1 cellular context compared by ENCODE assay signal in the genomic region with DNA sequence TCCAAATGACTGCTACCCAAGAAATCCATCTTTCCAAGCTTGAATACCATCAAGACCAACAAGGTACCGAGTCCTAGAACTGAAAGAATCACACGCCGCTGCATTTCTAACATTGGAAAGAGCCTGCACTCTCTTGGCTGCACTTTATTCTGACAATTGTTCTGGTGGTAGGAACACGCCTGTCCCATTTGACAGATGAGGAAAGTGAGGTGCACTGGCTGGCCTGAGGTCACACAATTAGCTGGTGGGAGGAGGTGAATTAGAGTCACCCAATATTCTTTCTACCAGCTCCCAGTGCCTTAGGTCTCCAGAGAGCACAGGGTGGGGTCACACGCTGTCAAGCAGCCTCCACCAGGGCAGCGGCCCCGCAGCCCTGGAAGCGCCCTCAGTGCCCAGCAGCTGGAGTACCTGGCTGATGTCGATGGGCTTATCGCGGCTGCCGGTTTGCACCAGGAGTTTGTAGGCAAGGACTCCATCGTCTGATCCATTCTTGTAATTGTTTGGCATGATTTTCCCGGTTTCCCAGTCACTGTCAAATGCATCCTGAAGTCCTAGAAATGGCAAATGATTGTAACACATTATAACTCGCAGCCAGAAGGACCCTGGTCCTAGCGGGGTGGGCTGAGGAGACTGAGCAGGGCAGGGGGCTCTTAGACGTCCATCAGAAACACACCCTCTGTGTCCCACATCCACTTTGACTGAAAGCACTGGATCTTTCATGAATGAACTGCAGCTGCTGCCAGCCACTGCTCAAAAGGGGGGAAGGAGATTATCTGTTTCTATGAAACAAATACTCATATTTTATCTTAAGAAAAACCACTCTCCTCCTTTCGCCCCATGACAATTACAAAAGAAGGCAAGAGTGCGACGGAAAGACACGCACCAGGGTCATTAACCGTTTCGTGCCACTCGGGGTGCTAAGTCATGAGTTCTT.
TF ChIP-seq lines count a peak whose summit lies in the region.

No MANE protein-coding gene starts in this region.

TF ChIP-seq in WTC11, 78 proteins besides CTCF, POLR2A, EP300 and RAD21 (continued from another document):
- TF ChIP-seq, protein P1, sequence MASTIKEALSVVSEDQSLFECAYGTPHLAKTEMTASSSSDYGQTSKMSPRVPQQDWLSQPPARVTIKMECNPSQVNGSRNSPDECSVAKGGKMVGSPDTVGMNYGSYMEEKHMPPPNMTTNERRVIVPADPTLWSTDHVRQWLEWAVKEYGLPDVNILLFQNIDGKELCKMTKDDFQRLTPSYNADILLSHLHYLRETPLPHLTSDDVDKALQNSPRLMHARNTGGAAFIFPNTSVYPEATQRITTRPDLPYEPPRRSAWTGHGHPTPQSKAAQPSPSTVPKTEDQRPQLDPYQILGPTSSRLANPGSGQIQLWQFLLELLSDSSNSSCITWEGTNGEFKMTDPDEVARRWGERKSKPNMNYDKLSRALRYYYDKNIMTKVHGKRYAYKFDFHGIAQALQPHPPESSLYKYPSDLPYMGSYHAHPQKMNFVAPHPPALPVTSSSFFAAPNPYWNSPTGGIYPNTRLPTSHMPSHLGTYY (CRISPR knock-in tag; IDR thresholded peaks at IDR 0.05), result no peak
- TF ChIP-seq, protein P2, sequence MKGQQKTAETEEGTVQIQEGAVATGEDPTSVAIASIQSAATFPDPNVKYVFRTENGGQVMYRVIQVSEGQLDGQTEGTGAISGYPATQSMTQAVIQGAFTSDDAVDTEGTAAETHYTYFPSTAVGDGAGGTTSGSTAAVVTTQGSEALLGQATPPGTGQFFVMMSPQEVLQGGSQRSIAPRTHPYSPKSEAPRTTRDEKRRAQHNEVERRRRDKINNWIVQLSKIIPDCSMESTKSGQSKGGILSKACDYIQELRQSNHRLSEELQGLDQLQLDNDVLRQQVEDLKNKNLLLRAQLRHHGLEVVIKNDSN (CRISPR knock-in tag; IDR thresholded peaks at IDR 0.05), result no peak
- TF ChIP-seq FOXJ3 (CRISPR knock-in tag; IDR thresholded peaks at IDR 0.05; ENCODE audit: borderline replicate concordance) (no peak), TEAD1 (CRISPR knock-in tag; IDR thresholded peaks at IDR 0.05) (no peak), ELF4 (CRISPR knock-in tag; IDR thresholded peaks at IDR 0.05; ENCODE audit: low read depth) (no peak), RELA (CRISPR knock-in tag; IDR thresholded peaks at IDR 0.05; ENCODE audit: borderline replicate concordance) (no peak), ZNF671 (CRISPR knock-in tag; IDR thresholded peaks at IDR 0.05) (no peak), FOXK1 (CRISPR knock-in tag; IDR thresholded peaks at IDR 0.05) (no peak)
- TF ChIP-seq, protein P3, sequence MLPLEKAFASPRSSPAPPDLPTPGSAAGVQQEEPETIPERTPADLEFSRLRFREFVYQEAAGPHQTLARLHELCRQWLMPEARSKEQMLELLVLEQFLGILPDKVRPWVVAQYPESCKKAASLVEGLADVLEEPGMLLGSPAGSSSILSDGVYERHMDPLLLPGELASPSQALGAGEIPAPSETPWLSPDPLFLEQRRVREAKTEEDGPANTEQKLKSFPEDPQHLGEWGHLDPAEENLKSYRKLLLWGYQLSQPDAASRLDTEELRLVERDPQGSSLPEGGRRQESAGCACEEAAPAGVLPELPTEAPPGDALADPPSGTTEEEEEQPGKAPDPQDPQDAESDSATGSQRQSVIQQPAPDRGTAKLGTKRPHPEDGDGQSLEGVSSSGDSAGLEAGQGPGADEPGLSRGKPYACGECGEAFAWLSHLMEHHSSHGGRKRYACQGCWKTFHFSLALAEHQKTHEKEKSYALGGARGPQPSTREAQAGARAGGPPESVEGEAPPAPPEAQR (CRISPR knock-in tag; IDR thresholded peaks at IDR 0.05), result no peak
- TF ChIP-seq, protein P4, sequence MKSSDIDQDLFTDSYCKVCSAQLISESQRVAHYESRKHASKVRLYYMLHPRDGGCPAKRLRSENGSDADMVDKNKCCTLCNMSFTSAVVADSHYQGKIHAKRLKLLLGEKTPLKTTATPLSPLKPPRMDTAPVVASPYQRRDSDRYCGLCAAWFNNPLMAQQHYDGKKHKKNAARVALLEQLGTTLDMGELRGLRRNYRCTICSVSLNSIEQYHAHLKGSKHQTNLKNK (CRISPR knock-in tag; IDR thresholded peaks at IDR 0.05), result no peak
- TF ChIP-seq, protein P5, sequence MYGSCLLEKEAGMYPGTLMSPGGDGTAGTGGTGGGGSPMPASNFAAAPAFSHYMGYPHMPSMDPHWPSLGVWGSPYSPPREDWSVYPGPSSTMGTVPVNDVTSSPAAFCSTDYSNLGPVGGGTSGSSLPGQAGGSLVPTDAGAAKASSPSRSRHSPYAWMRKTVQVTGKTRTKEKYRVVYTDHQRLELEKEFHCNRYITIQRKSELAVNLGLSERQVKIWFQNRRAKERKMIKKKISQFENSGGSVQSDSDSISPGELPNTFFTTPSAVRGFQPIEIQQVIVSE (CRISPR knock-in tag; IDR thresholded peaks at IDR 0.05; ENCODE audit: borderline replicate concordance), result no peak
